Comparison of ENCODE assay signal across 20 cellular contexts in genomic region chr12:116146386-116146785, GRCh38.
DNase-seq lines count a peak whose midpoint lies in the region; ATAC-seq, FAIRE-seq and TF ChIP-seq lines count a peak whose summit lies in the region.
"Had no signal": no experiment of that assay in that cellular context is flagged by ENCODE, and none has a peak within 500 bp of the region (broad histone marks: within the 10 kb centered on the region; RNA-seq: fewer than 3 reads in every experiment).

No MANE protein-coding gene starts in this region.

- TF ChIP-seq CTCF in HFFc6 (IDR thresholded peaks at IDR 0.05) (no peak), endodermal cell (conservative IDR thresholded peaks at IDR 0.05) (no peak), smooth muscle cell (IDR thresholded peaks at IDR 0.05; ENCODE audit: borderline replicate concordance, insufficient read depth, poor library complexity, severe bottlenecking) (no peak)

- H3K27me3 Mint-ChIP-seq in HFFc6 (ENCODE audit: insufficient read depth) (no peaks in the 10 kb centered on the region; the same call in 1 of the 2 replicates), endodermal cell (ENCODE audit: insufficient read depth) (no peaks in the 10 kb centered on the region)
- H3K27me3 Mint-ChIP-seq: CD4-positive, alpha-beta T cell had no signal

- FAIRE-seq in GM12891 (lab: Jason Lieb, UNC), result no peak
- FAIRE-seq: A549, D721Med had no signal

- no peak for TF ChIP-seq POLR2A in GM12891 (IDR thresholded peaks at IDR 0.05; ENCODE audit: low read depth, low read length)

- H3K36me3 Mint-ChIP-seq in HFFc6 (ENCODE audit: low read depth) (peaks cover 5% of the 10 kb centered on the region; the same call in 1 of the 2 replicates), endodermal cell (ENCODE audit: low read depth) (no peaks in the 10 kb centered on the region)

- peak overlapping the region; percentile 48 for H3K4me2 ChIP-seq in smooth muscle cell
- H3K4me2 ChIP-seq: A549 had no signal

- H4K20me1 ChIP-seq in smooth muscle cell (ENCODE audit: low read depth), result peaks cover 68% of the 10 kb centered on the region

- no peak overlapping the region; the same call in 1 of the 2 replicates for H3K4me3 Mint-ChIP-seq in HFFc6
- H3K4me3 Mint-ChIP-seq in endodermal cell, result no peak overlapping the region
- H3K4me3 Mint-ChIP-seq: CD4-positive, alpha-beta T cell had no signal

- ATAC-seq in GM21529 (IDR thresholded peaks at IDR 0.05; ENCODE audit: unreplicated experiment), result no peak
- no peak for ATAC-seq in HG03520 (IDR thresholded peaks at IDR 0.05; ENCODE audit: unreplicated experiment)
- ATAC-seq: A549 had no signal

- H3K27me3 ChIP-seq in SJSA1 (replicated peaks), result no peaks in the 10 kb centered on the region
- H3K27me3 ChIP-seq in endodermal cell (ENCODE audit: control insufficient read depth, insufficient read depth, low read length, poor library complexity, severe bottlenecking), result no peaks in the 10 kb centered on the region
- H3K27me3 ChIP-seq in smooth muscle cell (ENCODE audit: low read depth), result no peaks in the 10 kb centered on the region

- H3K79me2 ChIP-seq in smooth muscle cell (ENCODE audit: low read depth), result peaks cover 92% of the 10 kb centered on the region

- H3K36me3 ChIP-seq in SJSA1 (no peaks in the 10 kb centered on the region), endodermal cell (ENCODE audit: control insufficient read depth, insufficient read depth, low read length) (no peaks in the 10 kb centered on the region), smooth muscle cell (ENCODE audit: low read depth) (no peaks in the 10 kb centered on the region)
- H3K36me3 ChIP-seq: HAP-1 had no signal

- H3K4me3 ChIP-seq in SJSA1, result no peak overlapping the region
- H3K4me3 ChIP-seq in endodermal cell (ENCODE audit: low read length), result no peak overlapping the region
- H3K4me3 ChIP-seq in smooth muscle cell, result no peak overlapping the region
- H3K4me3 ChIP-seq: A549, GM23248, HAP-1 had no signal

- peaks cover 18% of the 10 kb centered on the region for H3F3A ChIP-seq in smooth muscle cell (ENCODE audit: low read depth)

- no peaks in the 10 kb centered on the region for H3K9me3 ChIP-seq in SJSA1 (replicated peaks)
- H3K9me3 ChIP-seq in endodermal cell (ENCODE audit: control insufficient read depth, low read length), result no peaks in the 10 kb centered on the region
- no peaks in the 10 kb centered on the region for H3K9me3 ChIP-seq in smooth muscle cell (replicated peaks; ENCODE audit: low read depth)
- H3K9me3 ChIP-seq: A549, Caco-2, HAP-1 had no signal

- H3K9me3 Mint-ChIP-seq in HFFc6 (no peaks in the 10 kb centered on the region), endodermal cell (no peaks in the 10 kb centered on the region)
- H3K9me3 Mint-ChIP-seq: CD4-positive, alpha-beta T cell had no signal

- H3K27ac Mint-ChIP-seq in HFFc6, result peak overlapping the region; percentile 32; the same call in 1 of the 2 replicates
- no peak overlapping the region for H3K27ac Mint-ChIP-seq in endodermal cell
- H3K27ac Mint-ChIP-seq: CD4-positive, alpha-beta T cell had no signal

- H3K9ac ChIP-seq in endodermal cell (ENCODE audit: extremely low read depth, low read length, poor library complexity, severe bottlenecking) (no peak overlapping the region), smooth muscle cell (ENCODE audit: low read depth) (no peak overlapping the region)
- H3K9ac ChIP-seq: GM23248 had no signal

- H2AFZ ChIP-seq in smooth muscle cell (ENCODE audit: low read depth), result no peak overlapping the region
- H2AFZ ChIP-seq: GM23248 had no signal

- DNase-seq in HFFc6, result no peak
- DNase-seq in SJSA1 (ENCODE audit: low read depth in 1 of 2, low spot score in 2 of 2), result no peak
- DNase-seq in endodermal cell, result peak; percentile 31
- no peak for DNase-seq in smooth muscle cell (lab: John Stamatoyannopoulos, UW; ENCODE audit: unreplicated experiment)
- DNase-seq in NK-92 treated with Interleukin-12 subunit alpha and Interleukin-12 subunit beta, amount 100 ng/mL, for 24 hours (lab: John Stamatoyannopoulos, UW), result no peak
- DNase-seq in GM12891 (ENCODE audit: insufficient read length, low spot score), result no peak
- DNase-seq: AML-193; Caco-2; CD4-positive, alpha-beta T cell; GF-D8; GM23248; IMR-90; KBM-7 had no signal

- WGBS in endodermal cell (ENCODE audit: insufficient coverage in 1 of 2, insufficient read length in 1 of 2), 2 experiments, result 87 to 93% methylated on average over 2 to 8 of the region's 8 CpGs
- 49% methylated on average over 8 of the region's 8 CpGs for WGBS in smooth muscle cell (ENCODE audit: low lambda C conversion rate)

- H3K4me1 Mint-ChIP-seq in HFFc6 (ENCODE audit: low read depth) (peaks cover 77% of the 10 kb centered on the region), endodermal cell (peaks cover 48% of the 10 kb centered on the region)

- peaks cover 71% of the 10 kb centered on the region for H3K4me1 ChIP-seq in SJSA1 (replicated peaks)
- H3K4me1 ChIP-seq in endodermal cell (ENCODE audit: control insufficient read depth, insufficient read depth, low read length), result peaks cover 17% of the 10 kb centered on the region
- H3K4me1 ChIP-seq in smooth muscle cell (ENCODE audit: low read depth), result peaks cover 36% of the 10 kb centered on the region

- peak overlapping the region; percentile 36 for H3K27ac ChIP-seq in SJSA1
- no peak overlapping the region for H3K27ac ChIP-seq in endodermal cell (ENCODE audit: low read depth, low read length)
- peak overlapping the region; percentile 50 for H3K27ac ChIP-seq in smooth muscle cell (ENCODE audit: low read depth)
- H3K27ac ChIP-seq: A549, C4-2B, GM23248, HL-60 had no signal

TF ChIP-seq in GM12891, 5 proteins besides CTCF, POLR2A, EP300 and RAD21:
- TF ChIP-seq POU2F2 (IDR thresholded peaks at IDR 0.05; ENCODE audit: low read depth, low read length) (no peak), SPI1 (IDR thresholded peaks at IDR 0.05; ENCODE audit: low read depth, low read length) (no peak), POLR2AphosphoS5 (IDR thresholded peaks at IDR 0.05; ENCODE audit: low read depth, low read length) (no peak), TAF1 (IDR thresholded peaks at IDR 0.05; ENCODE audit: low read depth, low read length) (no peak), PAX5 (IDR thresholded peaks at IDR 0.05; ENCODE audit: insufficient read depth, low read length, severe bottlenecking) (no peak)
